In genomic region chr7:83684928-83685327, GRCh38 we compare ENCODE assay signal across 19 cellular contexts. TPM values are rescaled to one million over a fixed set of nuclear protein-coding genes. Genes with fewer than 3 reads are reported as not detected.
DNase-seq lines count a peak whose midpoint lies in the region; ATAC-seq, FAIRE-seq and TF ChIP-seq lines count a peak whose summit lies in the region.
"Had no signal": no experiment of that assay in that cellular context is flagged by ENCODE, and none has a peak within 500 bp of the region (broad histone marks: within the 10 kb centered on the region; RNA-seq: fewer than 3 reads in every experiment).

No MANE protein-coding gene starts in this region.

- H3K79me2 ChIP-seq in keratinocyte (ENCODE audit: control insufficient read depth, insufficient read depth, low read length), result no peaks in the 10 kb centered on the region

- H2AFZ ChIP-seq in keratinocyte (ENCODE audit: control insufficient read depth, low read length), result no peak overlapping the region

- H3K4me2 ChIP-seq in keratinocyte (ENCODE audit: control insufficient read depth, extremely low read depth, insufficient read depth, low read depth, low read length), result no peak overlapping the region
- H3K4me2 ChIP-seq: BLaER1 had no signal

- intact Hi-C loops in upper lobe of right lung (cut with DNase I), result no loop called here

- H3K36me3 ChIP-seq in bronchial epithelial cell (ENCODE audit: control insufficient read depth, insufficient read depth, low read length) (no peaks in the 10 kb centered on the region), keratinocyte (ENCODE audit: control insufficient read depth in 2 of 2, extremely low read depth in 1 of 2, insufficient read depth in 2 of 2, low read length in 2 of 2) (no peaks in the 10 kb centered on the region), upper lobe of right lung (no peaks in the 10 kb centered on the region)
- H3K36me3 ChIP-seq: BLaER1 had no signal

- ATAC-seq in upper lobe of right lung, result peak; percentile 90
- no peak for ATAC-seq in GM19395 (IDR thresholded peaks at IDR 0.05; ENCODE audit: unreplicated experiment)

- no peaks in the 10 kb centered on the region for H4K20me1 ChIP-seq in keratinocyte (ENCODE audit: control insufficient read depth, extremely low read depth, insufficient read depth, low read length)
- H4K20me1 ChIP-seq: BLaER1 had no signal

- FAIRE-seq in bronchial epithelial cell (lab: Jason Lieb, UNC), result no peak
- FAIRE-seq in keratinocyte (lab: Jason Lieb, UNC), result peak; percentile 77
- FAIRE-seq: A204.1 had no signal

- no peak overlapping the region for H3K27ac ChIP-seq in keratinocyte (ENCODE audit: control insufficient read depth, insufficient read depth, low read length)
- no peak overlapping the region for H3K27ac ChIP-seq in upper lobe of right lung
- H3K27ac ChIP-seq: BLaER1, testis had no signal

- H3K4me1 ChIP-seq in keratinocyte (ENCODE audit: control insufficient read depth, extremely low read depth, insufficient read depth, low read length) (no peaks in the 10 kb centered on the region), upper lobe of right lung (no peaks in the 10 kb centered on the region)
- H3K4me1 ChIP-seq: BLaER1, testis had no signal

- no peaks in the 10 kb centered on the region for H3K9me1 ChIP-seq in keratinocyte (ENCODE audit: control insufficient read depth, extremely low read depth, insufficient read depth, low read length)

- peaks cover 1% of the 10 kb centered on the region for H3K27me3 ChIP-seq in bronchial epithelial cell (ENCODE audit: control insufficient read depth, insufficient read depth, low read length)
- H3K27me3 ChIP-seq in keratinocyte (ENCODE audit: control insufficient read depth, extremely low read depth, insufficient read depth, low read length), result no peaks in the 10 kb centered on the region
- no peaks in the 10 kb centered on the region for H3K27me3 ChIP-seq in upper lobe of right lung
- H3K27me3 ChIP-seq: BLaER1, testis had no signal

- H3K9me3 ChIP-seq in keratinocyte (ENCODE audit: control insufficient read depth, low read depth, low read length) (no peaks in the 10 kb centered on the region), upper lobe of right lung (no peaks in the 10 kb centered on the region)
- H3K9me3 ChIP-seq: BLaER1, testis had no signal

- DNase-seq in SIG-M5 treated with dmso at 0.1 percent for 504 hours (lab: John Stamatoyannopoulos, UW; ENCODE audit: unreplicated experiment) (peak; percentile 70), SIG-M5 (lab: John Stamatoyannopoulos, UW) (no peak), bronchial epithelial cell (ENCODE audit: low read depth) (peak; percentile 64), keratinocyte (ENCODE audit: low read depth, low spot score) (no peak), upper lobe of right lung (no peak), NCI-H2227 (lab: John Stamatoyannopoulos, UW; ENCODE audit: unreplicated experiment) (no peak), SKM-1 (lab: John Stamatoyannopoulos, UW; ENCODE audit: unreplicated experiment) (no peak)
- DNase-seq: activated CD4-positive, CD25-positive, alpha-beta regulatory T cell treated with anti-CD3 and anti-CD28 coated beads, Interleukin-2, amount 50 U/mL, for 72 hours; activated CD8-positive, alpha-beta memory T cell treated with anti-CD3 and anti-CD28 coated beads for 24 hours; activated naive CD8-positive, alpha-beta T cell treated with anti-CD3 and anti-CD28 coated beads, Interleukin-2, amount 10 ng/mL, durations not matched to agents 7 days and 5 days; DMS153; MM.1S; NCI-H187 treated with DMSO at 0.1 percent for 48 hours; NCI-H524 treated with DMSO at 0.1 percent for 48 hours; retina; testis had no signal

- H3K4me3 ChIP-seq in bronchial epithelial cell (ENCODE audit: low read depth, low read length) (no peak overlapping the region), keratinocyte (ENCODE audit: control insufficient read depth in 2 of 3, extremely low read depth in 1 of 3, insufficient read depth in 2 of 3, low read depth in 1 of 3, low read length in 3 of 3) (no peak overlapping the region), upper lobe of right lung (no peak overlapping the region)
- H3K4me3 ChIP-seq: BLaER1, testis had no signal

- no peak overlapping the region for H3K9ac ChIP-seq in keratinocyte (ENCODE audit: control insufficient read depth, extremely low read depth, insufficient read depth, low read length)
- H3K9ac ChIP-seq: BLaER1 had no signal

- dilution Hi-C loops in keratinocyte (cut with MboI; ENCODE audit: extremely low pct_ligation_motif_present, low sequenced_read_pairs), result no loop called here

- TF ChIP-seq CTCF in bronchial epithelial cell (IDR thresholded peaks at IDR 0.05; ENCODE audit: insufficient read depth, low read length, severe bottlenecking) (no peak), keratinocyte (optimal IDR thresholded peaks at IDR 0.05 in 1 of 3, IDR thresholded peaks at IDR 0.05 in 1 of 3, conservative IDR thresholded peaks at IDR 0.05 in 1 of 3; ENCODE audit: extremely low read depth in 1 of 3, insufficient read depth in 2 of 3, low read length in 3 of 3) (no peak), upper lobe of right lung (IDR thresholded peaks at IDR 0.05) (no peak)

RNA-seq across cellular contexts. Expression of gene SEMA3E, which starts 36.0 kb away (rescaled TPM):
- total RNA-seq in bronchial epithelial cell (under 0.01 and 0.13 TPM in 2 replicates), upper lobe of right lung (11.9 TPM)
- polyA plus RNA-seq in keratinocyte, result 0.15 to 0.91 TPM (median 0.21 TPM) in 3 replicates
- polyA plus RNA-seq in keratinocyte (2011; ENCODE audit: low read depth), result 0.62 TPM
- polyA plus RNA-seq in keratinocyte (2011; cell fraction: cytosol; rRNA removed), result 0.10 and 0.11 TPM in 2 replicates
- 1.6 and 2.3 TPM in 2 replicates for polyA plus RNA-seq in keratinocyte (2011; cell fraction: nucleus; rRNA removed)
- polyA plus RNA-seq in keratinocyte (2012; ENCODE audit: low replicate concordance), result 0.23 and 0.41 TPM in 2 replicates
- 0.33 to 8.3 TPM (median 1.4 TPM) in 3 replicates for polyA minus RNA-seq in keratinocyte
- 1.5 TPM for polyA minus RNA-seq in keratinocyte (2011; cell fraction: cytosol; rRNA and poly(A)+ RNA removed)
- polyA minus RNA-seq in keratinocyte (2011; cell fraction: nucleus; rRNA and poly(A)+ RNA removed), result 1.6 and 7.4 TPM in 2 replicates
- total RNA-seq: activated naive CD8-positive, alpha-beta T cell treated with anti-CD3 and anti-CD28 coated beads, Interleukin-2, amount 10 ng/mL, durations not matched to agents 7 days and 5 days had no signal

Comparison
In these comparisons a context has a peak if more than half of its experiments do, and no peak if none do; other contexts are left out.
1. DNase-seq: peak in SIG-M5 treated with dmso at 0.1 percent for 504 hours (single experiment) and bronchial epithelial cell (single experiment); none in SIG-M5 (single experiment), keratinocyte (single experiment), upper lobe of right lung (single experiment), NCI-H2227 (single experiment) and SKM-1 (single experiment).
2. RNA of gene SEMA3E, which starts 36.0 kb away (total RNA-seq): 11.9 TPM in upper lobe of right lung (single experiment); under 0.01 to 0.13 TPM in bronchial epithelial cell; every median in the first group is over 10 times any median in the second.